1 cellular context compared by ENCODE assay signal in the genomic region with DNA sequence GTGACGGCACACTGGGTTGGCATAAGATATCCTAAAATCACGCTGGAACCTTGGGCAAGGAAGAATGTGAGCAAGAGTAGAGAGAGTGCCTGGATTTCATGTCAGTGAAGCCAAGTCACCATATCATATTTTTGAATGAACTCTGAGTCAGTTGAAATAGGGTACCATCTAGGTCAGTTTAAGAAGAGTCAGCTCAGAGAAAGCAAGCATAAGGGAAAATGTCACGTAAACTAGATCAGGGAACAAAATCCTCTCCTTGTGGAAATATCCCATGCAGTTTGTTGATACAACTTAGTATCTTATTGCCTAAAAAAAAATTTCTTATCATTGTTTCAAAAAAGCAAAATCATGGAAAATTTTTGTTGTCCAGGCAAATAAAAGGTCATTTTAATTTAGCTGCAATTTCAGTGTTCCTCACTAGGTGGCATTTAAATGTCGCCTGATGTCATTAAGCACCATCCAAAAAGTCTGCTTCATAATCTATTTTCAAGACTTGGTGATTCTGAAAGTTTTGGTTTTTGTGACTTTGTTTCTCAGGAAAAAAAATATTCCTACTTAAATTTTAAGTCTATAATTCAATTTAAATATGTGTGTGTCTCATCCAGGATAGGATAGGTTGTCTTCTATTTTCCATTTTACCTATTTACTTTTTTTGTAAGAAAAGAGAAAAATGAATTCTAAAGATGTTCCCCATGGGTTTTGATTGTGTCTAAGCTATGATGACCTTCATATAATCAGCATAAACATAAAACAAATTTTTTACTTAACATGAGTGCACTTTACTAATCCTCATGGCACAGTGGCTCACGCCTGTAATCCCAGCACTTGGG.
TF ChIP-seq lines count a peak whose summit lies in the region.

No MANE protein-coding gene starts in this region.

TF ChIP-seq in H1, 55 proteins besides CTCF, POLR2A, EP300 and RAD21:
- no peak for TF ChIP-seq GABPA (IDR thresholded peaks at IDR 0.05; ENCODE audit: borderline replicate concordance, insufficient read depth, low read length)
- TF ChIP-seq SIN3A (conservative IDR thresholded peaks at IDR 0.05 in 1 of 2, IDR thresholded peaks at IDR 0.05 in 1 of 2; ENCODE audit: low read depth in 1 of 2, low read length in 2 of 2), result no peak
- no peak for TF ChIP-seq ATF2 (IDR thresholded peaks at IDR 0.05; ENCODE audit: low read length)
- no peak for TF ChIP-seq CTBP2 (IDR thresholded peaks at IDR 0.05; ENCODE audit: borderline replicate concordance, insufficient read depth, insufficient read length, low read length)
- TF ChIP-seq SIRT6 (IDR thresholded peaks at IDR 0.05; ENCODE audit: low read length), result no peak
- TF ChIP-seq TAF1 (IDR thresholded peaks at IDR 0.05; ENCODE audit: low read depth, low read length), result no peak
- TF ChIP-seq PHF8 (conservative IDR thresholded peaks at IDR 0.05; ENCODE audit: low read depth, low read length), result no peak
- TF ChIP-seq, protein P1, sequence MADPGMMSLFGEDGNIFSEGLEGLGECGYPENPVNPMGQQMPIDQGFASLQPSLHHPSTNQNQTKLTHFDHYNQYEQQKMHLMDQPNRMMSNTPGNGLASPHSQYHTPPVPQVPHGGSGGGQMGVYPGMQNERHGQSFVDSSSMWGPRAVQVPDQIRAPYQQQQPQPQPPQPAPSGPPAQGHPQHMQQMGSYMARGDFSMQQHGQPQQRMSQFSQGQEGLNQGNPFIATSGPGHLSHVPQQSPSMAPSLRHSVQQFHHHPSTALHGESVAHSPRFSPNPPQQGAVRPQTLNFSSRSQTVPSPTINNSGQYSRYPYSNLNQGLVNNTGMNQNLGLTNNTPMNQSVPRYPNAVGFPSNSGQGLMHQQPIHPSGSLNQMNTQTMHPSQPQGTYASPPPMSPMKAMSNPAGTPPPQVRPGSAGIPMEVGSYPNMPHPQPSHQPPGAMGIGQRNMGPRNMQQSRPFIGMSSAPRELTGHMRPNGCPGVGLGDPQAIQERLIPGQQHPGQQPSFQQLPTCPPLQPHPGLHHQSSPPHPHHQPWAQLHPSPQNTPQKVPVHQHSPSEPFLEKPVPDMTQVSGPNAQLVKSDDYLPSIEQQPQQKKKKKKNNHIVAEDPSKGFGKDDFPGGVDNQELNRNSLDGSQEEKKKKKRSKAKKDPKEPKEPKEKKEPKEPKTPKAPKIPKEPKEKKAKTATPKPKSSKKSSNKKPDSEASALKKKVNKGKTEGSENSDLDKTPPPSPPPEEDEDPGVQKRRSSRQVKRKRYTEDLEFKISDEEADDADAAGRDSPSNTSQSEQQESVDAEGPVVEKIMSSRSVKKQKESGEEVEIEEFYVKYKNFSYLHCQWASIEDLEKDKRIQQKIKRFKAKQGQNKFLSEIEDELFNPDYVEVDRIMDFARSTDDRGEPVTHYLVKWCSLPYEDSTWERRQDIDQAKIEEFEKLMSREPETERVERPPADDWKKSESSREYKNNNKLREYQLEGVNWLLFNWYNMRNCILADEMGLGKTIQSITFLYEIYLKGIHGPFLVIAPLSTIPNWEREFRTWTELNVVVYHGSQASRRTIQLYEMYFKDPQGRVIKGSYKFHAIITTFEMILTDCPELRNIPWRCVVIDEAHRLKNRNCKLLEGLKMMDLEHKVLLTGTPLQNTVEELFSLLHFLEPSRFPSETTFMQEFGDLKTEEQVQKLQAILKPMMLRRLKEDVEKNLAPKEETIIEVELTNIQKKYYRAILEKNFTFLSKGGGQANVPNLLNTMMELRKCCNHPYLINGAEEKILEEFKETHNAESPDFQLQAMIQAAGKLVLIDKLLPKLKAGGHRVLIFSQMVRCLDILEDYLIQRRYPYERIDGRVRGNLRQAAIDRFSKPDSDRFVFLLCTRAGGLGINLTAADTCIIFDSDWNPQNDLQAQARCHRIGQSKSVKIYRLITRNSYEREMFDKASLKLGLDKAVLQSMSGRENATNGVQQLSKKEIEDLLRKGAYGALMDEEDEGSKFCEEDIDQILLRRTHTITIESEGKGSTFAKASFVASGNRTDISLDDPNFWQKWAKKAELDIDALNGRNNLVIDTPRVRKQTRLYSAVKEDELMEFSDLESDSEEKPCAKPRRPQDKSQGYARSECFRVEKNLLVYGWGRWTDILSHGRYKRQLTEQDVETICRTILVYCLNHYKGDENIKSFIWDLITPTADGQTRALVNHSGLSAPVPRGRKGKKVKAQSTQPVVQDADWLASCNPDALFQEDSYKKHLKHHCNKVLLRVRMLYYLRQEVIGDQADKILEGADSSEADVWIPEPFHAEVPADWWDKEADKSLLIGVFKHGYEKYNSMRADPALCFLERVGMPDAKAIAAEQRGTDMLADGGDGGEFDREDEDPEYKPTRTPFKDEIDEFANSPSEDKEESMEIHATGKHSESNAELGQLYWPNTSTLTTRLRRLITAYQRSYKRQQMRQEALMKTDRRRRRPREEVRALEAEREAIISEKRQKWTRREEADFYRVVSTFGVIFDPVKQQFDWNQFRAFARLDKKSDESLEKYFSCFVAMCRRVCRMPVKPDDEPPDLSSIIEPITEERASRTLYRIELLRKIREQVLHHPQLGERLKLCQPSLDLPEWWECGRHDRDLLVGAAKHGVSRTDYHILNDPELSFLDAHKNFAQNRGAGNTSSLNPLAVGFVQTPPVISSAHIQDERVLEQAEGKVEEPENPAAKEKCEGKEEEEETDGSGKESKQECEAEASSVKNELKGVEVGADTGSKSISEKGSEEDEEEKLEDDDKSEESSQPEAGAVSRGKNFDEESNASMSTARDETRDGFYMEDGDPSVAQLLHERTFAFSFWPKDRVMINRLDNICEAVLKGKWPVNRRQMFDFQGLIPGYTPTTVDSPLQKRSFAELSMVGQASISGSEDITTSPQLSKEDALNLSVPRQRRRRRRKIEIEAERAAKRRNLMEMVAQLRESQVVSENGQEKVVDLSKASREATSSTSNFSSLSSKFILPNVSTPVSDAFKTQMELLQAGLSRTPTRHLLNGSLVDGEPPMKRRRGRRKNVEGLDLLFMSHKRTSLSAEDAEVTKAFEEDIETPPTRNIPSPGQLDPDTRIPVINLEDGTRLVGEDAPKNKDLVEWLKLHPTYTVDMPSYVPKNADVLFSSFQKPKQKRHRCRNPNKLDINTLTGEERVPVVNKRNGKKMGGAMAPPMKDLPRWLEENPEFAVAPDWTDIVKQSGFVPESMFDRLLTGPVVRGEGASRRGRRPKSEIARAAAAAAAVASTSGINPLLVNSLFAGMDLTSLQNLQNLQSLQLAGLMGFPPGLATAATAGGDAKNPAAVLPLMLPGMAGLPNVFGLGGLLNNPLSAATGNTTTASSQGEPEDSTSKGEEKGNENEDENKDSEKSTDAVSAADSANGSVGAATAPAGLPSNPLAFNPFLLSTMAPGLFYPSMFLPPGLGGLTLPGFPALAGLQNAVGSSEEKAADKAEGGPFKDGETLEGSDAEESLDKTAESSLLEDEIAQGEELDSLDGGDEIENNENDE (IDR thresholded peaks at IDR 0.05; ENCODE audit: insufficient replicate concordance, low read length), result no peak
- no peak for TF ChIP-seq BRCA1 (IDR thresholded peaks at IDR 0.05; ENCODE audit: low read depth, low read length)
- no peak for TF ChIP-seq EZH2 (IDR thresholded peaks at IDR 0.05; ENCODE audit: low read depth, low read length, severe bottlenecking)
- no peak for TF ChIP-seq TEAD4 (IDR thresholded peaks at IDR 0.05; ENCODE audit: low read depth, low read length)
- TF ChIP-seq, protein P2, sequence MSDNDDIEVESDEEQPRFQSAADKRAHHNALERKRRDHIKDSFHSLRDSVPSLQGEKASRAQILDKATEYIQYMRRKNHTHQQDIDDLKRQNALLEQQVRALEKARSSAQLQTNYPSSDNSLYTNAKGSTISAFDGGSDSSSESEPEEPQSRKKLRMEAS (IDR thresholded peaks at IDR 0.05), result no peak
